Comparison of ENCODE assay signal across 23 cellular contexts in genomic region chr6:54907316-54907715, GRCh38.
DNase-seq lines count a peak whose midpoint lies in the region; ATAC-seq, FAIRE-seq and TF ChIP-seq lines count a peak whose summit lies in the region.
"Had no signal": no experiment of that assay in that cellular context is flagged by ENCODE, and none has a peak within 500 bp of the region (broad histone marks: within the 10 kb centered on the region; RNA-seq: fewer than 3 reads in every experiment).

No MANE protein-coding gene starts in this region.

- no peaks in the 10 kb centered on the region for H3K27me3 ChIP-seq in MG63
- H3K27me3 ChIP-seq: heart right ventricle, SJCRH30, testis had no signal

- in situ Hi-C loops in GM13976 (cut with MboI; ENCODE audit: low sequenced_read_pairs, unreplicated experiment) = no loop called here

- H3K4me3 ChIP-seq in MG63 = peak overlapping the region; percentile 29
- H3K4me3 ChIP-seq in foreskin fibroblast (ENCODE audit: low read depth in 1 of 2, low read length in 2 of 2) = no peak overlapping the region
- H3K4me3 ChIP-seq: heart right ventricle, left ventricle myocardium inferior, SJCRH30, testis had no signal

- no peaks in the 10 kb centered on the region for H3K9me3 ChIP-seq in MG63
- H3K9me3 ChIP-seq: heart right ventricle, left ventricle myocardium inferior, SJCRH30, testis had no signal

- peak; percentile 47 for FAIRE-seq in islet of Langerhans (lab: Jason Lieb, UNC)

- H3K36me3 ChIP-seq in MG63 = no peaks in the 10 kb centered on the region
- H3K36me3 ChIP-seq: heart right ventricle, left ventricle myocardium inferior, SJCRH30 had no signal

- no peak for TF ChIP-seq CTCF in GM13976 (IDR thresholded peaks at IDR 0.05; ENCODE audit: borderline replicate concordance, control extremely low read depth, extremely low read depth, insufficient read depth, missing control alignments)
- TF ChIP-seq CTCF in foreskin fibroblast (IDR thresholded peaks at IDR 0.05; ENCODE audit: low read depth, low read length) = no peak

- intact Hi-C loops in posterior cingulate gyrus (cut with DNase I) = no loop called here

- peak; percentile 7 for DNase-seq in GM13976 (ENCODE audit: low spot score)
- no peak for DNase-seq in MG63
- DNase-seq in foreskin fibroblast = no peak
- no peak for DNase-seq in amniotic stem cell (lab: John Stamatoyannopoulos, UW)
- DNase-seq in posterior cingulate gyrus = no peak
- DNase-seq: activated CD4-positive, alpha-beta T cell treated with anti-CD3 and anti-CD28 coated beads, Interleukin-2, amount 10 ng/mL, durations not matched to agents 7 days and 5 days; activated CD8-positive, alpha-beta memory T cell treated with anti-CD3 and anti-CD28 coated beads, Interleukin-2, amount 50 U/mL, for 4 hours; activated effector memory CD4-positive, alpha-beta T cell treated with Interleukin-2 at 50 U/mL for 16 hours; activated naive CD8-positive, alpha-beta T cell treated with anti-CD3 and anti-CD28 coated beads, Interleukin-2, amount 50 U/mL, for 24 hours; CD8-positive, alpha-beta T cell; DMS153; GOT3; heart right ventricle; left ventricle myocardium inferior; NCI-H1436; nephron progenitor cell; SJCRH30; stimulated activated CD4-positive, alpha-beta T cell treated with anti-CD3 and anti-CD28 coated beads, Interleukin-1b, Interleukin-23, amount 100 ng/mL, for 48 hours; T-helper 17 cell; testis had no signal

- ATAC-seq in GM21360 (IDR thresholded peaks at IDR 0.05; ENCODE audit: unreplicated experiment) = peak; percentile 80
- ATAC-seq: activated naive CD8-positive, alpha-beta T cell treated with anti-CD3 and anti-CD28 coated beads, Interleukin-2, amount 50 U/mL, for 24 hours; CD8-positive, alpha-beta T cell; heart right ventricle; stimulated activated memory B cell treated with anti-CD40 and anti-IgM and Interleukin-4, amounts not matched to agents 10 μg/mL and 1 μg/mL and 100 μg/mL, for 72 hours; T-helper 17 cell had no signal
